ENCODE assay signal across 19 cellular contexts in genomic region chr21:39630191-39630591, GRCh38. TPM values are rescaled to one million over a fixed set of nuclear protein-coding genes. Genes with fewer than 3 reads are reported as not detected.
DNase-seq lines count a peak whose midpoint lies in the region; TF ChIP-seq lines count a peak whose summit lies in the region.
"Had no signal": no experiment of that assay in that cellular context is flagged by ENCODE, and none has a peak within 500 bp of the region (broad histone marks: within the 10 kb centered on the region; RNA-seq: fewer than 3 reads in every experiment).

No MANE protein-coding gene starts in this region.

- no peak for TF ChIP-seq CTCF in epithelial cell of esophagus (IDR thresholded peaks at IDR 0.05; ENCODE audit: insufficient read depth, low read depth, low read length, missing control alignments)
- no peak for TF ChIP-seq CTCF in retinal pigment epithelial cell (conservative IDR thresholded peaks at IDR 0.05; ENCODE audit: low read depth, low read length)

- DNase-seq in H4 (ENCODE audit: low spot score) (peak; percentile 49), SK-MEL-5 (ENCODE audit: low read depth, low spot score) (peak; percentile 4), epithelial cell of esophagus (ENCODE audit: low read depth) (peak; percentile 51), retinal pigment epithelial cell (ENCODE audit: low read depth) (peak; percentile 49), NCI-H1417 (lab: John Stamatoyannopoulos, UW) (no peak), NCI-H2107 (lab: John Stamatoyannopoulos, UW) (no peak), NCI-H1436 treated with DMSO at 0.1 percent for 48 hours (lab: John Stamatoyannopoulos, UW) (no peak)
- DNase-seq in stimulated activated CD4-positive, alpha-beta T cell treated with anti-CD3 and anti-CD28 coated beads, Interleukin-4, amount 100 ng/mL, for 1 hour, result no peak
- DNase-seq: activated CD4-positive, alpha-beta T cell treated with anti-CD3 and anti-CD28 coated beads, Interleukin-2, amount 50 U/mL, for 4 hours; amniotic stem cell; CD4-positive, alpha-beta T cell; colonic mucosa; Kasumi-1; left lung; naive thymus-derived CD4-positive, alpha-beta T cell; NCI-H2029 treated with DMSO at 0.1 percent for 48 hours; psoas muscle; RPMI8226; T-helper 9 cell had no signal

- in situ Hi-C loops in SK-MEL-5 (cut with HindIII; ENCODE audit: low pct_unique_long_range_greater_than_20kb, low sequenced_read_pairs), result no loop called here

- no peak overlapping the region for H3K4me3 ChIP-seq in epithelial cell of esophagus (ENCODE audit: low read length)
- H3K4me3 ChIP-seq in retinal pigment epithelial cell (ENCODE audit: low read length), result peak overlapping the region; percentile 21
- H3K4me3 ChIP-seq: colonic mucosa, left lung, psoas muscle had no signal

RNA-seq across cellular contexts. Expression of gene B3GALT5, which starts 17.5 kb away (rescaled TPM):
- 0.33 TPM in 2 replicates for total RNA-seq in H4 (2014; rRNA removed; shearing (Covaris generic))
- total RNA-seq in SK-MEL-5 (2014; rRNA removed; shearing (Covaris generic)), result not detected in 2 replicates
- polyA plus RNA-seq in SK-MEL-5 (2015; cell fraction: cytosol; rRNA removed), result 2.6 TPM in 1 of 2 replicates, not detected in the other
- polyA plus RNA-seq in SK-MEL-5 (2015; cell fraction: nucleus; rRNA removed), result not detected in 2 replicates
- total RNA-seq: CD4-positive, alpha-beta T cell; naive thymus-derived CD4-positive, alpha-beta T cell had no signal
- polyA plus RNA-seq: naive thymus-derived CD4-positive, alpha-beta T cell had no signal

Comparison
In these comparisons a context has a peak if more than half of its experiments do, and no peak if none do; other contexts are left out.
1. DNase-seq: peak in H4 (single experiment), SK-MEL-5 (single experiment), epithelial cell of esophagus (single experiment) and retinal pigment epithelial cell (single experiment); none in stimulated activated CD4-positive, alpha-beta T cell treated with anti-CD3 and anti-CD28 coated beads, Interleukin-4, amount 100 ng/mL, for 1 hour (single experiment), NCI-H1417 (0 of 3), NCI-H2107 (single experiment) and NCI-H1436 treated with DMSO at 0.1 percent for 48 hours (single experiment).